In genomic region chr4:183100827-183101226, GRCh38 we compare ENCODE assay signal across 1 cellular context.
TF ChIP-seq lines count a peak whose summit lies in the region.

No MANE protein-coding gene starts in this region.

TF ChIP-seq in WTC11, 78 proteins besides CTCF, POLR2A, EP300 and RAD21 (continued from another document):
- TF ChIP-seq ZNF138 (CRISPR knock-in tag; conservative IDR thresholded peaks at IDR 0.05): no peak
- no peak for TF ChIP-seq ELF4 (CRISPR knock-in tag; IDR thresholded peaks at IDR 0.05; ENCODE audit: low read depth)
- TF ChIP-seq MXD4 (CRISPR knock-in tag; IDR thresholded peaks at IDR 0.05; ENCODE audit: borderline replicate concordance): no peak
- no peak for TF ChIP-seq EMX1 (CRISPR knock-in tag; IDR thresholded peaks at IDR 0.05)
- TF ChIP-seq SMAD4 (CRISPR knock-in tag; IDR thresholded peaks at IDR 0.05): no peak
- TF ChIP-seq E2F1 (CRISPR knock-in tag; IDR thresholded peaks at IDR 0.05): no peak
- TF ChIP-seq JUN (CRISPR knock-in tag; IDR thresholded peaks at IDR 0.05): no peak
- no peak for TF ChIP-seq ZNF317 (CRISPR knock-in tag; IDR thresholded peaks at IDR 0.05; ENCODE audit: borderline replicate concordance, low read depth)
- TF ChIP-seq ZBTB43 (CRISPR knock-in tag; IDR thresholded peaks at IDR 0.05): no peak
- TF ChIP-seq JAZF1 (CRISPR knock-in tag; IDR thresholded peaks at IDR 0.05): no peak
- no peak for TF ChIP-seq NR2C2 (CRISPR knock-in tag; IDR thresholded peaks at IDR 0.05)
- TF ChIP-seq ZNF219 (CRISPR knock-in tag; IDR thresholded peaks at IDR 0.05; ENCODE audit: borderline replicate concordance): no peak
- no peak for TF ChIP-seq NFYB (CRISPR knock-in tag; conservative IDR thresholded peaks at IDR 0.05; ENCODE audit: low read depth)
- no peak for TF ChIP-seq TP53 (CRISPR knock-in tag; IDR thresholded peaks at IDR 0.05)
